28 cellular contexts compared by ENCODE assay signal in genomic region chr6:38396209-38396608, GRCh38.
DNase-seq lines count a peak whose midpoint lies in the region; ATAC-seq and TF ChIP-seq lines count a peak whose summit lies in the region.
"Had no signal": no experiment of that assay in that cellular context is flagged by ENCODE, and none has a peak within 500 bp of the region (broad histone marks: within the 10 kb centered on the region; RNA-seq: fewer than 3 reads in every experiment).

No MANE protein-coding gene starts in this region.

- TF ChIP-seq CTCF in WTC11 (IDR thresholded peaks at IDR 0.05), result no peak

- no peaks in the 10 kb centered on the region for H3K36me3 Mint-ChIP-seq in WTC11

- H3K4me3 Mint-ChIP-seq in WTC11, result no peak overlapping the region
- H3K4me3 Mint-ChIP-seq: B cell; CD8-positive, alpha-beta T cell; IgD-negative memory B cell had no signal

- no peak for ATAC-seq in WTC11
- ATAC-seq: CD8-positive, alpha-beta T cell; GM12878 had no signal

- peak overlapping the region; percentile 3 for H3K27ac ChIP-seq in epithelial cell of prostate
- H3K27ac ChIP-seq: C4-2B, KMS-11 had no signal

- H3K9me3 Mint-ChIP-seq in WTC11, result peaks cover 5% of the 10 kb centered on the region; the same call in 1 of the 2 replicates
- H3K9me3 Mint-ChIP-seq: CD8-positive, alpha-beta T cell; IgD-negative memory B cell had no signal

- CTCF ChIA-PET in WTC11 (lab: Charles Lee), result no interaction called here

- POLR2A ChIA-PET in WTC11 (lab: Charles Lee), result no interaction called here

- no peaks in the 10 kb centered on the region; the same call in 1 of the 2 replicates for H3K27me3 Mint-ChIP-seq in WTC11 (ENCODE audit: low read depth)
- H3K27me3 Mint-ChIP-seq: B cell, IgD-negative memory B cell had no signal

- DNase-seq in M059J (ENCODE audit: low read depth) (peak; percentile 30), WTC11 (ENCODE audit: low spot score) (no peak), epithelial cell of prostate (ENCODE audit: low read depth, low spot score) (peak; percentile 18), renal cortical epithelial cell (ENCODE audit: low read depth) (peak; percentile 26), NCI-H1105 (lab: John Stamatoyannopoulos, UW) (no peak), NCI-H2196 (lab: John Stamatoyannopoulos, UW; ENCODE audit: unreplicated experiment) (no peak), RKO (ENCODE audit: low spot score) (no peak)
- DNase-seq: Caco-2; CD8-positive, alpha-beta T cell; DMS 273 treated with DMSO at 0.1 percent for 48 hours; DMS79; EL; GDM1; GOT3; HCEC 1CT; NCI-H1092 treated with DMSO at 0.1 percent for 48 hours; NCI-H1436 treated with DMSO at 0.1 percent for 48 hours; NCI-H187 treated with DMSO at 0.1 percent for 48 hours; NCI-H2171 treated with DMSO at 0.1 percent for 48 hours; NCI-H524; NCI-H774; SK-N-SH; SW 1271 had no signal

- peaks cover 26% of the 10 kb centered on the region for H3K4me1 Mint-ChIP-seq in WTC11

- peak overlapping the region; percentile 11; the same call in 1 of the 2 replicates for H3K27ac Mint-ChIP-seq in WTC11
- H3K27ac Mint-ChIP-seq: B cell; CD8-positive, alpha-beta T cell; IgD-negative memory B cell had no signal

TF ChIP-seq in WTC11, 78 proteins besides CTCF, POLR2A, EP300 and RAD21:
- TF ChIP-seq ATF3 (CRISPR knock-in tag; conservative IDR thresholded peaks at IDR 0.05), result no peak
- TF ChIP-seq MLX (CRISPR knock-in tag; IDR thresholded peaks at IDR 0.05), result no peak
- TF ChIP-seq GTF2I (CRISPR knock-in tag; conservative IDR thresholded peaks at IDR 0.05), result no peak
- no peak for TF ChIP-seq ZNF671 (CRISPR knock-in tag; IDR thresholded peaks at IDR 0.05)
- no peak for TF ChIP-seq SP1 (CRISPR knock-in tag; conservative IDR thresholded peaks at IDR 0.05)
- no peak for TF ChIP-seq ZNF263 (CRISPR knock-in tag; IDR thresholded peaks at IDR 0.05; ENCODE audit: low read depth)
- TF ChIP-seq ELF4 (CRISPR knock-in tag; IDR thresholded peaks at IDR 0.05; ENCODE audit: low read depth), result no peak
- TF ChIP-seq OVOL2 (CRISPR knock-in tag; IDR thresholded peaks at IDR 0.05; ENCODE audit: borderline replicate concordance), result no peak
- TF ChIP-seq, protein P1, sequence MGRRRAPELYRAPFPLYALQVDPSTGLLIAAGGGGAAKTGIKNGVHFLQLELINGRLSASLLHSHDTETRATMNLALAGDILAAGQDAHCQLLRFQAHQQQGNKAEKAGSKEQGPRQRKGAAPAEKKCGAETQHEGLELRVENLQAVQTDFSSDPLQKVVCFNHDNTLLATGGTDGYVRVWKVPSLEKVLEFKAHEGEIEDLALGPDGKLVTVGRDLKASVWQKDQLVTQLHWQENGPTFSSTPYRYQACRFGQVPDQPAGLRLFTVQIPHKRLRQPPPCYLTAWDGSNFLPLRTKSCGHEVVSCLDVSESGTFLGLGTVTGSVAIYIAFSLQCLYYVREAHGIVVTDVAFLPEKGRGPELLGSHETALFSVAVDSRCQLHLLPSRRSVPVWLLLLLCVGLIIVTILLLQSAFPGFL (CRISPR knock-in tag; IDR thresholded peaks at IDR 0.05; ENCODE audit: borderline replicate concordance), result no peak

Comparison
In these comparisons a context has a peak if more than half of its experiments do, and no peak if none do; other contexts are left out.
1. DNase-seq: peak in M059J (single experiment), epithelial cell of prostate (single experiment) and renal cortical epithelial cell (single experiment); none in WTC11 (single experiment), NCI-H1105 (single experiment), NCI-H2196 (single experiment) and RKO (single experiment).